In the genomic region with DNA sequence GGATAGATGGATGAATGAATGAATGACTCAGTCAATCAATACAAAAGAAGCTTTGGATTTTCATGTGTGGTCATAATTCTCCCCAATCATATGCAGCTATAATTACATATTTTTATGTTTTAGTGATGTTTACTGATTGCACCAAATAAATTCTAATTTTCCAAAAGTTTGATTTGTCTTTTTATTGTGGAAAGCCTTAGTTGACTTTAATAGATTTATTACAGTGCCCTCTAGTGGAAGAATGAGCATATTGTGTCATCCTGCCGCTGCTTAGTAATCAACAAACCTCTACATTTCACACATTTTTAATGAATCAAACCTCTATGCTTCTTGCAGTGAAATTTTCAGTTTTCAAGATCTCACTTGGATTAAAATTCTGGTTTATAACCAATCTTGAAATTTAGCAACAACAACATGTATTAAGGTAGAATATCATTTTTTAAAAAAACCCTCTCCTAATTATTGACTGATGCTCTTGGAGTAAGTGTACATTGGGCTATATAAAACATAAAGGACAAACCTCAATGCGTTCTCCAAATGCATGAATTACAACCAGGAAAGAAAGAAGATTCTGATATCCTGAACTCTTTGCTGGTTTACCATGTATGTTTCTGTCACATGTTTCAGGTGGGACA, we compare ENCODE assay signal across 8 cellular contexts. TPM values are rescaled to one million over a fixed set of nuclear protein-coding genes. Genes with fewer than 3 reads are reported as not detected.
DNase-seq lines count a peak whose midpoint lies in the region; ATAC-seq, FAIRE-seq and TF ChIP-seq lines count a peak whose summit lies in the region.

No MANE protein-coding gene starts in this region.

- no peaks in the 10 kb centered on the region for H3K27me3 ChIP-seq in Peyer's patch

- H3K27me3 Mint-ChIP-seq in CD14-positive monocyte (ENCODE audit: low read depth in 3 of 3): peaks cover 1 to 5% (median 2%) of the 10 kb centered on the region in 3 donors

- no peaks in the 10 kb centered on the region for H3K36me3 ChIP-seq in Peyer's patch

- no peak overlapping the region for H3K27ac Mint-ChIP-seq in CD14-positive monocyte

- H3K4me1 ChIP-seq in Peyer's patch: no peaks in the 10 kb centered on the region

- peak; percentile 8 for FAIRE-seq in frontal cortex (lab: Jason Lieb, UNC)

- no peak overlapping the region for H3K27ac ChIP-seq in Peyer's patch

- no peak overlapping the region for H3K4me3 ChIP-seq in Peyer's patch

- TF ChIP-seq CTCF in CD14-positive monocyte (IDR thresholded peaks at IDR 0.05) (peak; percentile 76), Peyer's patch (IDR thresholded peaks at IDR 0.05) (peak in 5 of 6 experiments; percentile 22 to 52 (median 48))

- ATAC-seq in GM21423 (IDR thresholded peaks at IDR 0.05; ENCODE audit: unreplicated experiment) (peak; percentile 44), GM21528 (IDR thresholded peaks at IDR 0.05; ENCODE audit: low FRiP score, unreplicated experiment) (no peak)

- DNase-seq in CD14-positive monocyte (ENCODE audit: low spot score) (no peak), Peyer's patch (no peak), frontal cortex (ENCODE audit: low spot score in 2 of 2) (peak in 1 of 2 donors; percentile 12), dedifferentiated amniotic fluid mesenchymal stem cell (ENCODE audit: extremely low spot score) (no peak), T-helper 1 cell (no peak), T-helper 2 cell (no peak)

- no peak overlapping the region for H3K4me3 Mint-ChIP-seq in CD14-positive monocyte

- no peaks in the 10 kb centered on the region for H3K36me3 Mint-ChIP-seq in CD14-positive monocyte

- TF ChIP-seq POLR2A in Peyer's patch (IDR thresholded peaks at IDR 0.05): no peak

- peaks cover 0 to 2% (median 0%) of the 10 kb centered on the region in 7 donors for H3K9me3 Mint-ChIP-seq in CD14-positive monocyte

- no peaks in the 10 kb centered on the region for H3K9me3 ChIP-seq in Peyer's patch

- intact Hi-C loops in CD14-positive monocyte (cut with micrococcal nuclease): loop anchor here (5.0 kb wide), 1 partner anchor 48 kb away; no protein-coding TSS in a partner anchor

- no peaks in the 10 kb centered on the region for H3K4me1 Mint-ChIP-seq in CD14-positive monocyte

RNA-seq across cellular contexts. Expression of a gene that starts 55.6 kb away (rescaled TPM):
- not detected for polyA plus RNA-seq in CD14-positive monocyte
- not detected for total RNA-seq in Peyer's patch
- not detected for total RNA-seq in frontal cortex
